ENCODE assay signal across 8 cellular contexts in the genomic region with DNA sequence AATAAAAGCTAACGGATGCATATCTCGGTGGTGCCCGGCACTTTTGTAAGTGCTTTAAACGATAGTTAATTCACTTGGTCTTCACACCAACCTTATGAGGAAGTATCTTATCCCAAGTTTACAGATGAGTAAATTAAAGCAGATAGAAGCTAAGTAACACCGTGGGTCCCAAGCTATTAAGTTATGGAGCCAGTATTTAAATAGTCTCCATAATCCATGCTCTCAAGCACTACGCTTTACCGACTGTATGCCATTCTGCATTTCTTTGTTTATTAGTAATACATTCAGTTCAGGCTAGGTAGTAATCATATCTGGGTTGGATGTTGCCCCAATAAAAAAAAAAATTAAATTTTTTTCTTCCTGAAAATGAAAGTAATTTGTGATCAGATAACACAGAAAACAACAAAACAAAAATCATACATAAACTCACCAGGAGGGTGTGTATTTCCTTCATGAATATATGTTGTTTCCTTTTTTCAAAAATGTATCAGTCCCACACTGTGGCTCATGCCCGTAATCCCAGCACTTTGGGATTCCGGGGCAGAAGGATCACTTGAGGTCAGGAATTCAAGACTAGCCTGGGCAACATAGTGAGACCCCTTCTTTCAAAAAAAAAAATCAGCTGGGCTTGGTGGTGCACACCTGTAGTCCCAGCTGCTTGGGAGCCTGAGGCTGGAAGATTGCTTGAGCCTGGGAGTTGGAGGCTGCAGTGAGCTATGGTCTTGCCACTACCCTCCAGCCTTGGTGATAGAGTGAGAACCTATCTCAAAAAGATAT. TPM values are rescaled to one million over a fixed set of nuclear protein-coding genes. Genes with fewer than 3 reads are reported as not detected.
A peak's percentile ranks its signal among the peaks of the same experiment; 100 is the strongest.
DNase-seq lines count a peak whose midpoint lies in the region; ATAC-seq and TF ChIP-seq lines count a peak whose summit lies in the region.

No MANE protein-coding gene starts in this region.

- H3K4me1 Mint-ChIP-seq in naive B cell, result peaks cover 26 to 52% (median 47%) of the 10 kb centered on the region in 3 donors

- TF ChIP-seq CTCF in Loucy (conservative IDR thresholded peaks at IDR 0.05; ENCODE audit: low read length), result peak; percentile 36; the same call in 1 of the 2 replicates

- H3K27me3 Mint-ChIP-seq in naive B cell, result no peaks in the 10 kb centered on the region

- peaks cover 39% of the 10 kb centered on the region for H3K79me2 ChIP-seq in Loucy (ENCODE audit: insufficient read depth, low read length)

- no peaks in the 10 kb centered on the region for H3K27me3 ChIP-seq in Loucy (ENCODE audit: insufficient read depth, low read length, poor library complexity, severe bottlenecking)

- peaks cover 7 to 9% of the 10 kb centered on the region in 2 donors for H3K36me3 Mint-ChIP-seq in naive B cell

- DNase-seq in CD1c-positive myeloid dendritic cell (ENCODE audit: extremely low spot score) (peak; percentile 48), naive B cell (no peak), hypothalamus (lab: John Stamatoyannopoulos, UW) (no peak)
- DNase-seq in central memory CD4-positive, alpha-beta T cell, result peak; percentile 70

- H3K27ac Mint-ChIP-seq in naive B cell, result peak overlapping the region; percentile 91 to 99 (median 98)

- peak overlapping the region; percentile 95 for H3K4me3 ChIP-seq in Loucy (ENCODE audit: low read length, poor library complexity, severe bottlenecking)

- ATAC-seq in naive B cell (ENCODE audit: low read depth in 2 of 2) (no peak), esophagus mucosa (no peak), HG03469 (IDR thresholded peaks at IDR 0.05; ENCODE audit: unreplicated experiment) (no peak), HG03280 (IDR thresholded peaks at IDR 0.05; ENCODE audit: unreplicated experiment) (no peak)

- peaks cover 44% of the 10 kb centered on the region for H3K4me1 ChIP-seq in Loucy (ENCODE audit: insufficient read depth, low read length, poor library complexity, severe bottlenecking)

- H3K36me3 ChIP-seq in Loucy (ENCODE audit: insufficient read depth, low read length), result peaks cover 6% of the 10 kb centered on the region; the same call in 1 of the 2 replicates

- H3F3A ChIP-seq in Loucy (ENCODE audit: low read depth), result no peaks in the 10 kb centered on the region

- H3K9ac ChIP-seq in Loucy (ENCODE audit: low read depth, low read length, poor library complexity, severe bottlenecking), result peak overlapping the region; percentile 95

- peak overlapping the region; percentile 94 for H2AFZ ChIP-seq in Loucy (ENCODE audit: low read length)

- peaks cover 0 to 5% (median 0%) of the 10 kb centered on the region in 7 donors for H3K9me3 Mint-ChIP-seq in naive B cell

- H3K9me2 ChIP-seq in Loucy (replicated peaks; ENCODE audit: low read depth, low read length), result no peaks in the 10 kb centered on the region

- H3K4me3 Mint-ChIP-seq in naive B cell, result peak overlapping the region; percentile 93 to 100 (median 98)

- peak overlapping the region; percentile 79 for H3K4me2 ChIP-seq in Loucy (ENCODE audit: low read depth, low read length, poor library complexity, severe bottlenecking)

- peaks cover 7% of the 10 kb centered on the region; the same call in 1 of the 2 replicates for H3K9me3 ChIP-seq in Loucy (ENCODE audit: insufficient read depth, low read depth, low read length)

- peaks cover 33% of the 10 kb centered on the region for H4K20me1 ChIP-seq in Loucy (ENCODE audit: insufficient read depth, low read length, poor library complexity, severe bottlenecking)

RNA-seq across cellular contexts. Expression of gene M6PR, which starts 1.4 kb away (rescaled TPM):
- polyA plus RNA-seq in naive B cell (ENCODE audit: low read depth in 6 of 6), result 100 to 1,000 TPM; 170 to 267 (median 192) TPM
- total RNA-seq in esophagus mucosa, result 82.1 TPM

RNA-seq across cellular contexts. Expression of gene PHC1, which starts 36.6 kb away (rescaled TPM):
- polyA plus RNA-seq in naive B cell (ENCODE audit: low read depth in 6 of 6), result 10 to 100 TPM; 14.9 to 31.0 (median 18.8) TPM
- total RNA-seq in esophagus mucosa, result 14.5 TPM

RNA-seq across cellular contexts. Expression of gene KLRG1, which starts 38.5 kb away (rescaled TPM):
- 1 to 10 TPM in 5 of 6 donors, under 1 TPM in 1; 0.40 to 7.1 (median 4.7) TPM for polyA plus RNA-seq in naive B cell (ENCODE audit: low read depth in 6 of 6)
- total RNA-seq in esophagus mucosa, result 0.48 TPM

Comparison
In these comparisons a context has a peak if more than half of its experiments do, and no peak if none do; other contexts are left out.
1. DNase-seq: peak in CD1c-positive myeloid dendritic cell (single experiment) and central memory CD4-positive, alpha-beta T cell (single experiment); none in naive B cell (single experiment) and hypothalamus (0 of 51).